1 cellular context compared by ENCODE assay signal in the genomic region with DNA sequence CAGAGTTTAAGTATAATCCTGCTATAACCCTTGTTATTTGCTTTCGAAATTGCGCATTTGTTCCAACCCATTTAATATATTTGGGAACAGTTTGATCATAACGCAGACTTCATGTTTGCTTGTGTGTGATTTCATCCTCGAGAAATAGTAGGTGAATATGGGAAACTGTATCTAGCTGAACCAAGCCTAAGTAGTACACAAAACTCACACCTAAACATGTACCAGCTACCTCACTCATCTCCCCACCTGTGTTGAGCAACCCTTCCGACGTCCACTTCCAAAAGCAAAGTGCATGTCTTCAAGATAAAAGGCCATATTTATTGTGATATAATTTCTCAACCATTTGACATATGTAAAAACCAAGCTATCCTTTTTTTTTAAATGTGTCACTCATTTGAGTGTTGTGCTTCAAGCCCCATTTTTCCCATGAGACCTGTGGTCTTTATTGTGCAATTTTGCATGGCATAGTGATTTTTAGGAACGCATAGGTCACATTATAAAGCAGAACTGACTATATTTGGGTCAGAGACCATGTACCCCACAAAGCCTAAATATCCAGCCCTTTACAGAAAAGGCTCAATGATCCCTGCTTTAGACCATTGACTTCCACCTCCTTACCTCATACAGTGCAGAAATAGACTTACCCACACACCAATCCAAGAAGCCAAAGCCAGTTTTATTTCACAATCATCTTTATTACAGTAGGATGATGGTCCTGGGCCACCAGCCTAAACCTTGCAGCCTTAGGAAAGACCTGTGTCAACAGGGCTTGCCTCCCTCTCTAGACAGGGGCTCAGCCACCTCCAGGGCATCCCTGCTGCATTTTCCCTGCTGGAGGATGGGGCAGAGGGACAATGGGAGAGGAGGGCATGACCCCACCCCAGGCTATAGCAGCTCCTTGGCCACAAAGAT.
TF ChIP-seq lines count a peak whose summit lies in the region.

No MANE protein-coding gene starts in this region.

TF ChIP-seq in A549, 52 proteins besides CTCF, POLR2A, EP300 and RAD21 (continued from another document):
- TF ChIP-seq CEBPB (IDR thresholded peaks at IDR 0.05) (peak in 1 of 2 experiments; percentile 3; a peak in 2 of 4 replicates), ELK1 (IDR thresholded peaks at IDR 0.05; ENCODE audit: low read depth, low read length) (no peak), HDAC2 (IDR thresholded peaks at IDR 0.05) (no peak), MAFK (IDR thresholded peaks at IDR 0.05; ENCODE audit: partially characterized antibody) (no peak), HEYL (CRISPR knock-in tag; IDR thresholded peaks at IDR 0.05) (no peak), HOXA7 (CRISPR knock-in tag; IDR thresholded peaks at IDR 0.05) (peak; percentile 2; the same call in 1 of the 2 replicates)
- TF ChIP-seq, protein P1, sequence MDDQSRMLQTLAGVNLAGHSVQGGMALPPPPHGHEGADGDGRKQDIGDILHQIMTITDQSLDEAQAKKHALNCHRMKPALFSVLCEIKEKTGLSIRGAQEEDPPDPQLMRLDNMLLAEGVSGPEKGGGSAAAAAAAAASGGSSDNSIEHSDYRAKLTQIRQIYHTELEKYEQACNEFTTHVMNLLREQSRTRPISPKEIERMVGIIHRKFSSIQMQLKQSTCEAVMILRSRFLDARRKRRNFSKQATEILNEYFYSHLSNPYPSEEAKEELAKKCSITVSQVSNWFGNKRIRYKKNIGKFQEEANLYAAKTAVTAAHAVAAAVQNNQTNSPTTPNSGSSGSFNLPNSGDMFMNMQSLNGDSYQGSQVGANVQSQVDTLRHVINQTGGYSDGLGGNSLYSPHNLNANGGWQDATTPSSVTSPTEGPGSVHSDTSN (IDR thresholded peaks at IDR 0.05) = 0 out of 2 replicates have a peak, but pooled peaks have one; percentile 37
